ENCODE assay signal across 24 cellular contexts in the genomic region with DNA sequence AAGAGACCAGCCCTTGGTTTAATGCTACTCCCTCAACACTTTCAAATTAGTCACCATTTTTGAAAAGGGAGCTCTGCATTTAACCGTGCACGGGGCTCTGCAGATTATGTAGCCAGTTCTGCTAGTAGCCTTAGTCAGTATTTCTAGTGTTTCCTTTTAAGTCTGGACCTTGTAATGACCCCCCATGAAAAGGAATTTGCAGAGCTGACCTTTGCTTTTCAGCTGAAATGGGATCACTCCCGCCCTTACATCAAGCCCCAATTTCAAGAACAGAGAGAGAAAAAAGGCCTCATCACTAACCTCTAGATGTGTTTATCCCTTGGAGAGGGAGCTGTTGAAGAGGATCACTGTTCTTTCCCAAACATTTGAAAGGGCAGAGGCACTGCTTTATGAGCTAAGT.
"Had no signal": no experiment of that assay in that cellular context is flagged by ENCODE, and none has a peak within 500 bp of the region (broad histone marks: within the 10 kb centered on the region; RNA-seq: fewer than 3 reads in every experiment).

No MANE protein-coding gene starts in this region.

- DNase-seq: activated CD8-positive, alpha-beta memory T cell treated with anti-CD3 and anti-CD28 coated beads for 24 hours; activated CD8-positive, alpha-beta memory T cell treated with anti-CD3 and anti-CD28 coated beads, Interleukin-2, amount 50 U/mL, for 48 hours; activated naive CD4-positive, alpha-beta T cell; activated T-cell treated with anti-CD3 and anti-CD28 coated beads, Interleukin-2, amount 50 U/mL, for 4 hours; colonic mucosa; dorsolateral prefrontal cortex; effector memory CD8-positive, alpha-beta T cell; gastrocnemius medialis; hippocampal formation; left ventricle myocardium superior; stimulated activated CD4-positive, alpha-beta T cell treated with anti-CD3 and anti-CD28 coated beads, Interleukin-4, amount 100 ng/mL, for 24 hours; stimulated activated naive CD4-positive, alpha-beta T cell treated with Interleukin-2 at 50 U/mL for 16 hours; T-cell; upper lobe of left lung; WERI-Rb-1 had no signal

- H3K4me1 ChIP-seq: breast epithelium, colonic mucosa, esophagus muscularis mucosa, prostate gland, upper lobe of left lung had no signal

- H3K27me3 ChIP-seq: breast epithelium, colonic mucosa, dorsolateral prefrontal cortex, esophagus muscularis mucosa, gastrocnemius medialis, upper lobe of left lung had no signal

- H3K36me3 ChIP-seq: breast epithelium, colonic mucosa, esophagus muscularis mucosa, prostate gland, thoracic aorta, upper lobe of left lung, WERI-Rb-1 had no signal

- H3K27ac ChIP-seq: breast epithelium, colonic mucosa, dorsolateral prefrontal cortex, esophagus muscularis mucosa, gastrocnemius medialis, prostate gland, thoracic aorta, upper lobe of left lung, WERI-Rb-1 had no signal

- H3K9me3 ChIP-seq: breast epithelium, colonic mucosa, esophagus muscularis mucosa, gastrocnemius medialis, prostate gland, thoracic aorta, upper lobe of left lung had no signal

- ATAC-seq: activated T-cell treated with anti-CD3 and anti-CD28 coated beads, Interleukin-2, amount 50 U/mL, for 4 hours; effector memory CD8-positive, alpha-beta T cell; gastrocnemius medialis; left ventricle myocardium superior; natural killer cell treated with Interleukin-12 subunit alpha and Interleukin-12 subunit beta and Interleukin-15 and Interleukin-18, amount 100 ng/mL, for 72 hours; T-cell had no signal

- H3K4me1 Mint-ChIP-seq: central memory CD8-positive, alpha-beta T cell; T-cell had no signal

- H3K27ac Mint-ChIP-seq: activated naive CD8-positive, alpha-beta T cell; activated T-helper 2 cell treated with anti-CD3 and anti-CD28 coated beads, Interferon-gamma antibody, Interleukin-2, Interleukin-4, amounts not matched to agents 10 μg/mL and 5 μg/mL and 100 μg/mL, durations not matched to agents 14 hours and 24 hours and 36 hours; effector memory CD8-positive, alpha-beta T cell; natural killer cell treated with Interleukin-12 subunit alpha and Interleukin-12 subunit beta and Interleukin-15 and Interleukin-18, amount 100 ng/mL, for 72 hours; T-cell; T-helper 2 cell treated with Interferon-gamma antibody and Interleukin-4, amounts not matched to agents 5 μg/mL and 100 μg/mL, for 36 hours had no signal

- H3K4me3 ChIP-seq: breast epithelium, colonic mucosa, dorsolateral prefrontal cortex, esophagus muscularis mucosa, gastrocnemius medialis, prostate gland, thoracic aorta, upper lobe of left lung had no signal

- H3K4me3 Mint-ChIP-seq: activated naive CD8-positive, alpha-beta T cell; activated T-cell treated with anti-CD3 and anti-CD28 coated beads, Interleukin-2, amount 50 U/mL, for 4 hours; central memory CD8-positive, alpha-beta T cell; effector memory CD8-positive, alpha-beta T cell; natural killer cell treated with Interleukin-12 subunit alpha and Interleukin-12 subunit beta and Interleukin-15 and Interleukin-18, amount 100 ng/mL, for 72 hours; T-cell; T-helper 2 cell treated with Interferon-gamma antibody and Interleukin-4, amounts not matched to agents 5 μg/mL and 100 μg/mL, for 36 hours had no signal

- H3K27me3 Mint-ChIP-seq: activated naive CD8-positive, alpha-beta T cell; central memory CD8-positive, alpha-beta T cell; effector memory CD8-positive, alpha-beta T cell; natural killer cell treated with Interleukin-12 subunit alpha and Interleukin-12 subunit beta and Interleukin-15 and Interleukin-18, amount 100 ng/mL, for 72 hours; T-cell had no signal

- H3K36me3 Mint-ChIP-seq: activated naive CD8-positive, alpha-beta T cell; T-cell had no signal
